1 cellular context compared by ENCODE assay signal in genomic region chr3:114221165-114221880, GRCh38.
TF ChIP-seq lines count a peak whose summit lies in the region.

No MANE protein-coding gene starts in this region.

TF ChIP-seq in GM23338, 12 proteins besides CTCF, POLR2A, EP300 and RAD21 (continued from another document):
- TF ChIP-seq ETS1 (IDR thresholded peaks at IDR 0.05) (no peak), POLR2AphosphoS5 (IDR thresholded peaks at IDR 0.05; ENCODE audit: low read depth) (no peak), ZNF331 (CRISPR knock-in tag; IDR thresholded peaks at IDR 0.05; ENCODE audit: low read depth) (no peak), JUNB (IDR thresholded peaks at IDR 0.05; ENCODE audit: unreplicated experiment) (no peak)
TF ChIP-seq in GM23338: peak in this region for 0.
